8 cellular contexts compared by ENCODE assay signal in genomic region chr6:30721198-30722024, GRCh38. TPM values are rescaled to one million over a fixed set of nuclear protein-coding genes. Genes with fewer than 3 reads are reported as not detected.
A peak's percentile ranks its signal among the peaks of the same experiment; 100 is the strongest.
DNase-seq lines count a peak whose midpoint lies in the region; ATAC-seq lines count a peak whose summit lies in the region.

No MANE protein-coding gene starts in this region.

- H3K9me3 ChIP-seq in naive thymus-derived CD4-positive, alpha-beta T cell (ENCODE audit: control insufficient read depth in 2 of 3, low read length in 3 of 3): no peaks in the 10 kb centered on the region

- intact Hi-C loops in activated T-helper 1 cell treated with anti-CD3 and anti-CD28 coated beads, Interleukin-12 subunit alpha, Interleukin-12 subunit beta, Interleukin-2, Interleukin-4 antibody, amounts not matched to agents 30 ng/mL and 10 ng/mL and 1 ng/mL, durations not matched to agents 14 hours and 24 hours and 36 hours (cut with micrococcal nuclease): loop anchor here (1.0 to 2.0 kb wide), 6 partner anchors 10 to 150 kb away; partner anchors contain the start of genes ABCF1, C6orf136 and FLOT1
- intact Hi-C loops in naive thymus-derived CD4-positive, alpha-beta T cell (cut with micrococcal nuclease): loop anchor here (1.0 to 10.0 kb wide), 14 partner anchors 9 to 899 kb away; partner anchors contain the start of genes ABCF1 (in 1 of the 2), ATAT1 (in 1 of the 2), C6orf136 (in 1 of the 2) and GTF2H4 (in 1 of the 2)

- peaks cover 8 to 38% (median 13%) of the 10 kb centered on the region in 3 experiments for H3K36me3 ChIP-seq in naive thymus-derived CD4-positive, alpha-beta T cell (ENCODE audit: control insufficient read depth in 2 of 3, insufficient read depth in 3 of 3, low read length in 3 of 3)

- H3K27ac Mint-ChIP-seq in activated T-helper 1 cell treated with anti-CD3 and anti-CD28 coated beads, Interleukin-12 subunit alpha, Interleukin-12 subunit beta, Interleukin-2, Interleukin-4 antibody, amounts not matched to agents 30 ng/mL and 10 ng/mL and 1 ng/mL, durations not matched to agents 14 hours and 24 hours and 36 hours: peak overlapping the region; percentile 83
- H3K27ac Mint-ChIP-seq in naive thymus-derived CD4-positive, alpha-beta T cell: peak overlapping the region; percentile 90 to 98 (median 96)
- H3K27ac Mint-ChIP-seq in stimulated activated effector memory CD8-positive, alpha-beta T cell treated with anti-CD3 and anti-CD28 coated beads, Interleukin-12 subunit alpha, Interleukin-12 subunit beta, amount 100 ng/mL, for 72 hours: peak overlapping the region; percentile 96

- H3K4me1 ChIP-seq in naive thymus-derived CD4-positive, alpha-beta T cell (ENCODE audit: control insufficient read depth in 2 of 2, insufficient read depth in 2 of 2, low read length in 2 of 2): peaks cover 24 to 36% of the 10 kb centered on the region in 2 donors

- H3K27me3 Mint-ChIP-seq in activated T-helper 1 cell treated with anti-CD3 and anti-CD28 coated beads, Interleukin-12 subunit alpha, Interleukin-12 subunit beta, Interleukin-2, Interleukin-4 antibody, amounts not matched to agents 30 ng/mL and 10 ng/mL and 1 ng/mL, durations not matched to agents 14 hours and 24 hours and 36 hours (ENCODE audit: insufficient read depth): no peaks in the 10 kb centered on the region
- H3K27me3 Mint-ChIP-seq in naive thymus-derived CD4-positive, alpha-beta T cell: no peaks in the 10 kb centered on the region

- DNase-seq in ACHN (peak; percentile 86), Kasumi-1 (lab: John Stamatoyannopoulos, UW) (peak; percentile 76 to 83), RKO (ENCODE audit: low spot score) (peak; percentile 90), fibroblast of gingiva (ENCODE audit: low read depth) (peak; percentile 89)
- DNase-seq in activated T-helper 1 cell treated with anti-CD3 and anti-CD28 coated beads, Interleukin-12 subunit alpha, Interleukin-12 subunit beta, Interleukin-2, Interleukin-4 antibody, amounts not matched to agents 30 ng/mL and 10 ng/mL and 1 ng/mL, durations not matched to agents 14 hours and 24 hours and 36 hours (ENCODE audit: low spot score): peak; percentile 93
- peak; percentile 92 to 99 (median 96) for DNase-seq in naive thymus-derived CD4-positive, alpha-beta T cell
- DNase-seq in stimulated activated effector memory CD8-positive, alpha-beta T cell treated with anti-CD3 and anti-CD28 coated beads, Interleukin-12 subunit alpha, Interleukin-12 subunit beta, amount 100 ng/mL, for 72 hours (ENCODE audit: low spot score in 2 of 2): peak; percentile 95 to 97

- CTCF ChIA-PET in naive thymus-derived CD4-positive, alpha-beta T cell (lab: Charles Lee): interaction anchor here (0.7 to 10.2 kb wide), 20 partner anchors 11 to 268 kb away, joined by 3 to 304 read pairs (median 7); partner anchors contain the start of genes DHX16, FLOT1, MRPS18B and NRM

- H3K27me3 ChIP-seq in naive thymus-derived CD4-positive, alpha-beta T cell (ENCODE audit: control insufficient read depth in 2 of 2, insufficient read depth in 2 of 2, low read length in 2 of 2): no peaks in the 10 kb centered on the region

- in situ Hi-C loops in ACHN (cut with HindIII; ENCODE audit: low pct_ligation_motif_present, low pct_unique_long_range_greater_than_20kb, low sequenced_read_pairs): no loop called here

- H3K4me1 Mint-ChIP-seq in activated T-helper 1 cell treated with anti-CD3 and anti-CD28 coated beads, Interleukin-12 subunit alpha, Interleukin-12 subunit beta, Interleukin-2, Interleukin-4 antibody, amounts not matched to agents 30 ng/mL and 10 ng/mL and 1 ng/mL, durations not matched to agents 14 hours and 24 hours and 36 hours (ENCODE audit: low read depth): peaks cover 58% of the 10 kb centered on the region
- H3K4me1 Mint-ChIP-seq in naive thymus-derived CD4-positive, alpha-beta T cell: peaks cover 44 to 68% (median 63%) of the 10 kb centered on the region in 7 donors
- peaks cover 72% of the 10 kb centered on the region for H3K4me1 Mint-ChIP-seq in stimulated activated effector memory CD8-positive, alpha-beta T cell treated with anti-CD3 and anti-CD28 coated beads, Interleukin-12 subunit alpha, Interleukin-12 subunit beta, amount 100 ng/mL, for 72 hours

- H3K4me3 Mint-ChIP-seq in activated T-helper 1 cell treated with anti-CD3 and anti-CD28 coated beads, Interleukin-12 subunit alpha, Interleukin-12 subunit beta, Interleukin-2, Interleukin-4 antibody, amounts not matched to agents 30 ng/mL and 10 ng/mL and 1 ng/mL, durations not matched to agents 14 hours and 24 hours and 36 hours: peak overlapping the region; percentile 95
- H3K4me3 Mint-ChIP-seq in naive thymus-derived CD4-positive, alpha-beta T cell: peak overlapping the region; percentile 90 to 100 (median 97)
- peak overlapping the region; percentile 94 for H3K4me3 Mint-ChIP-seq in stimulated activated effector memory CD8-positive, alpha-beta T cell treated with anti-CD3 and anti-CD28 coated beads, Interleukin-12 subunit alpha, Interleukin-12 subunit beta, amount 100 ng/mL, for 72 hours

- H3K4me3 ChIP-seq in naive thymus-derived CD4-positive, alpha-beta T cell (ENCODE audit: low read length): peak overlapping the region; percentile 97

- peak; percentile 20 for ATAC-seq in GM19023 (IDR thresholded peaks at IDR 0.05; ENCODE audit: unreplicated experiment)
- ATAC-seq in naive thymus-derived CD4-positive, alpha-beta T cell: peak; percentile 69
- peak; percentile 48 for ATAC-seq in stimulated activated effector memory CD8-positive, alpha-beta T cell treated with anti-CD3 and anti-CD28 coated beads, Interleukin-12 subunit alpha, Interleukin-12 subunit beta, amount 100 ng/mL, for 72 hours

- no peaks in the 10 kb centered on the region for H3K9me3 Mint-ChIP-seq in activated T-helper 1 cell treated with anti-CD3 and anti-CD28 coated beads, Interleukin-12 subunit alpha, Interleukin-12 subunit beta, Interleukin-2, Interleukin-4 antibody, amounts not matched to agents 30 ng/mL and 10 ng/mL and 1 ng/mL, durations not matched to agents 14 hours and 24 hours and 36 hours
- H3K9me3 Mint-ChIP-seq in naive thymus-derived CD4-positive, alpha-beta T cell: peaks cover 0 to 7% (median 0%) of the 10 kb centered on the region in 11 donors
- H3K9me3 Mint-ChIP-seq in stimulated activated effector memory CD8-positive, alpha-beta T cell treated with anti-CD3 and anti-CD28 coated beads, Interleukin-12 subunit alpha, Interleukin-12 subunit beta, amount 100 ng/mL, for 72 hours: no peaks in the 10 kb centered on the region

- POLR2A ChIA-PET in naive thymus-derived CD4-positive, alpha-beta T cell (lab: Charles Lee): interaction anchor here (0.5 to 17.4 kb wide), 19 partner anchors 9 to 238 kb away, joined by 3 to 499 read pairs (median 5); partner anchors contain the start of genes DHX16, MRPS18B, PPP1R10 and PRR3

- H3K36me3 Mint-ChIP-seq in activated T-helper 1 cell treated with anti-CD3 and anti-CD28 coated beads, Interleukin-12 subunit alpha, Interleukin-12 subunit beta, Interleukin-2, Interleukin-4 antibody, amounts not matched to agents 30 ng/mL and 10 ng/mL and 1 ng/mL, durations not matched to agents 14 hours and 24 hours and 36 hours (ENCODE audit: low read depth): peaks cover 53% of the 10 kb centered on the region
- peaks cover 7 to 53% (median 13%) of the 10 kb centered on the region in 5 donors for H3K36me3 Mint-ChIP-seq in naive thymus-derived CD4-positive, alpha-beta T cell
- H3K36me3 Mint-ChIP-seq in stimulated activated effector memory CD8-positive, alpha-beta T cell treated with anti-CD3 and anti-CD28 coated beads, Interleukin-12 subunit alpha, Interleukin-12 subunit beta, amount 100 ng/mL, for 72 hours: peaks cover 82% of the 10 kb centered on the region

- peak overlapping the region; percentile 93 for H3K27ac ChIP-seq in naive thymus-derived CD4-positive, alpha-beta T cell (ENCODE audit: low read depth, low read length)

RNA-seq across cellular contexts. Expression of gene TUBB, which starts 1.3 kb away (rescaled TPM):
- 1,001 and 1,002 TPM in 2 replicates for total RNA-seq in activated T-helper 1 cell treated with anti-CD3 and anti-CD28 coated beads, Interleukin-12 subunit alpha, Interleukin-12 subunit beta, Interleukin-2, Interleukin-4 antibody, amounts not matched to agents 30 ng/mL and 10 ng/mL and 1 ng/mL, durations not matched to agents 14 hours and 24 hours and 36 hours
- total RNA-seq in naive thymus-derived CD4-positive, alpha-beta T cell: 100 to 1,000 TPM in 4 of 5 experiments, 10 to 100 TPM in 1; 86.7 to 930 (median 242) TPM
- 100 to 1,000 TPM; 107 to 151 TPM for polyA plus RNA-seq in naive thymus-derived CD4-positive, alpha-beta T cell

RNA-seq across cellular contexts. Expression of gene MDC1, which starts 4.3 kb away (rescaled TPM):
- total RNA-seq in activated T-helper 1 cell treated with anti-CD3 and anti-CD28 coated beads, Interleukin-12 subunit alpha, Interleukin-12 subunit beta, Interleukin-2, Interleukin-4 antibody, amounts not matched to agents 30 ng/mL and 10 ng/mL and 1 ng/mL, durations not matched to agents 14 hours and 24 hours and 36 hours: 93.7 and 95.7 TPM in 2 replicates
- 10 to 100 TPM; 40.3 to 78.9 (median 62.0) TPM for total RNA-seq in naive thymus-derived CD4-positive, alpha-beta T cell
- polyA plus RNA-seq in naive thymus-derived CD4-positive, alpha-beta T cell: 10 to 100 TPM in 1 of 2 donors, 1 to 10 TPM in 1; 4.5 to 11.0 TPM

RNA-seq across cellular contexts. Expression of gene FLOT1, which starts 21.1 kb away (rescaled TPM):
- total RNA-seq in activated T-helper 1 cell treated with anti-CD3 and anti-CD28 coated beads, Interleukin-12 subunit alpha, Interleukin-12 subunit beta, Interleukin-2, Interleukin-4 antibody, amounts not matched to agents 30 ng/mL and 10 ng/mL and 1 ng/mL, durations not matched to agents 14 hours and 24 hours and 36 hours: 252 and 262 TPM in 2 replicates
- total RNA-seq in naive thymus-derived CD4-positive, alpha-beta T cell: 100 to 1,000 TPM in 1 of 5 experiments, 10 to 100 TPM in 4; 59.4 to 204 (median 81.3) TPM
- polyA plus RNA-seq in naive thymus-derived CD4-positive, alpha-beta T cell: 100 to 1,000 TPM; 107 to 132 TPM

RNA-seq across cellular contexts. Expression of gene IER3, which starts 22.9 kb away (rescaled TPM):
- 578 and 603 TPM in 2 replicates for total RNA-seq in activated T-helper 1 cell treated with anti-CD3 and anti-CD28 coated beads, Interleukin-12 subunit alpha, Interleukin-12 subunit beta, Interleukin-2, Interleukin-4 antibody, amounts not matched to agents 30 ng/mL and 10 ng/mL and 1 ng/mL, durations not matched to agents 14 hours and 24 hours and 36 hours
- total RNA-seq in naive thymus-derived CD4-positive, alpha-beta T cell: 10 to 100 TPM; 10.8 to 69.9 (median 26.7) TPM
- polyA plus RNA-seq in naive thymus-derived CD4-positive, alpha-beta T cell: 1 to 10 TPM; 2.2 to 2.8 TPM

RNA-seq across cellular contexts. Expression of gene NRM, which starts 30.6 kb away (rescaled TPM):
- total RNA-seq in activated T-helper 1 cell treated with anti-CD3 and anti-CD28 coated beads, Interleukin-12 subunit alpha, Interleukin-12 subunit beta, Interleukin-2, Interleukin-4 antibody, amounts not matched to agents 30 ng/mL and 10 ng/mL and 1 ng/mL, durations not matched to agents 14 hours and 24 hours and 36 hours: 15.5 and 15.9 TPM in 2 replicates
- total RNA-seq in naive thymus-derived CD4-positive, alpha-beta T cell: 10 to 100 TPM in 1 of 5 experiments, 1 to 10 TPM in 4; 2.3 to 29.4 (median 3.1) TPM
- polyA plus RNA-seq in naive thymus-derived CD4-positive, alpha-beta T cell: 1 to 10 TPM; 7.2 to 7.6 TPM

Comparison
In these comparisons a context has a peak if more than half of its experiments do, and no peak if none do; other contexts are left out.
1. Peak in every context shown above with its lines: DNase-seq, ATAC-seq, H3K4me3 ChIP-seq and H3K27ac ChIP-seq.